Comparison of ENCODE assay signal across 2 cellular contexts in the genomic region with DNA sequence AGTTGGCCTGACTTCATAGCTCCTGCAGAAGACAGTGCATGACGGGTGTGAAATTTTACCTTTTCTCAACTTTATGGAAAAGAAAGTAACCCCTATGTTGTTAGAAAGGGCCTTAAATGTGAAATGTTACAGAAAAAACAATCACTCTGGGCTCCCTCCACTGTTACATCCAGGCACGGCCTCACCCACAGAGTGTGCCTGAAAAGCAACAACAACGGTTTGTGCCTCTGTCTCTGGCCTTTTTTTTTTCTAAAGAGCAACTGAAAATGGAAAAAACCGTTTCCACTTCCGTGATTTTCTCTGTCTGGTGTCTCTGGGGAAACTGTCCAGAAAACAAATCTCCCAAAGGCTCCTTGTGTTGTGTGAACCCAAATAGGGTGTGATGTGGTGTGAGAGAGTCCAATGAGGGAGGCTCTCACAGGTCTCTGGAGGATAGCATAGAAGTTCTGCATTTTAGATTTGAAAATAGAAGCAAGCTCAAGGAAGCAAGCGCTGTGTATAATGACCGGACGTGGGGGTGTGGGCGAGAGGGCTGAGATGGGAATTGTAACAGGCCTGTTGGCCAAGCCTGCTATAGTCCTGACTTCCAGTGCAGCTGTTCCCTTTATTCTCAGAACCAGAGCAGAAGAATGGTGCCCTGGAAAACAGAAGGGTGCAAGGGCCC.
TF ChIP-seq lines count a peak whose summit lies in the region.

No MANE protein-coding gene starts in this region.

TF ChIP-seq in GM23338, 12 proteins besides CTCF, POLR2A, EP300 and RAD21 (continues in another document):
- TF ChIP-seq CREB1 (CRISPR knock-in tag; IDR thresholded peaks at IDR 0.05; ENCODE audit: low read depth) (no peak), ZNF331 (CRISPR knock-in tag; IDR thresholded peaks at IDR 0.05; ENCODE audit: low read depth) (no peak), EZH2 (IDR thresholded peaks at IDR 0.05; ENCODE audit: low read depth, unreplicated experiment) (no peak), POLR2AphosphoS5 (IDR thresholded peaks at IDR 0.05; ENCODE audit: low read depth) (no peak), ZNF114 (CRISPR knock-in tag; IDR thresholded peaks at IDR 0.05) (no peak), EZH2phosphoT487 (IDR thresholded peaks at IDR 0.05; ENCODE audit: unreplicated experiment) (no peak)
- TF ChIP-seq, protein P1, sequence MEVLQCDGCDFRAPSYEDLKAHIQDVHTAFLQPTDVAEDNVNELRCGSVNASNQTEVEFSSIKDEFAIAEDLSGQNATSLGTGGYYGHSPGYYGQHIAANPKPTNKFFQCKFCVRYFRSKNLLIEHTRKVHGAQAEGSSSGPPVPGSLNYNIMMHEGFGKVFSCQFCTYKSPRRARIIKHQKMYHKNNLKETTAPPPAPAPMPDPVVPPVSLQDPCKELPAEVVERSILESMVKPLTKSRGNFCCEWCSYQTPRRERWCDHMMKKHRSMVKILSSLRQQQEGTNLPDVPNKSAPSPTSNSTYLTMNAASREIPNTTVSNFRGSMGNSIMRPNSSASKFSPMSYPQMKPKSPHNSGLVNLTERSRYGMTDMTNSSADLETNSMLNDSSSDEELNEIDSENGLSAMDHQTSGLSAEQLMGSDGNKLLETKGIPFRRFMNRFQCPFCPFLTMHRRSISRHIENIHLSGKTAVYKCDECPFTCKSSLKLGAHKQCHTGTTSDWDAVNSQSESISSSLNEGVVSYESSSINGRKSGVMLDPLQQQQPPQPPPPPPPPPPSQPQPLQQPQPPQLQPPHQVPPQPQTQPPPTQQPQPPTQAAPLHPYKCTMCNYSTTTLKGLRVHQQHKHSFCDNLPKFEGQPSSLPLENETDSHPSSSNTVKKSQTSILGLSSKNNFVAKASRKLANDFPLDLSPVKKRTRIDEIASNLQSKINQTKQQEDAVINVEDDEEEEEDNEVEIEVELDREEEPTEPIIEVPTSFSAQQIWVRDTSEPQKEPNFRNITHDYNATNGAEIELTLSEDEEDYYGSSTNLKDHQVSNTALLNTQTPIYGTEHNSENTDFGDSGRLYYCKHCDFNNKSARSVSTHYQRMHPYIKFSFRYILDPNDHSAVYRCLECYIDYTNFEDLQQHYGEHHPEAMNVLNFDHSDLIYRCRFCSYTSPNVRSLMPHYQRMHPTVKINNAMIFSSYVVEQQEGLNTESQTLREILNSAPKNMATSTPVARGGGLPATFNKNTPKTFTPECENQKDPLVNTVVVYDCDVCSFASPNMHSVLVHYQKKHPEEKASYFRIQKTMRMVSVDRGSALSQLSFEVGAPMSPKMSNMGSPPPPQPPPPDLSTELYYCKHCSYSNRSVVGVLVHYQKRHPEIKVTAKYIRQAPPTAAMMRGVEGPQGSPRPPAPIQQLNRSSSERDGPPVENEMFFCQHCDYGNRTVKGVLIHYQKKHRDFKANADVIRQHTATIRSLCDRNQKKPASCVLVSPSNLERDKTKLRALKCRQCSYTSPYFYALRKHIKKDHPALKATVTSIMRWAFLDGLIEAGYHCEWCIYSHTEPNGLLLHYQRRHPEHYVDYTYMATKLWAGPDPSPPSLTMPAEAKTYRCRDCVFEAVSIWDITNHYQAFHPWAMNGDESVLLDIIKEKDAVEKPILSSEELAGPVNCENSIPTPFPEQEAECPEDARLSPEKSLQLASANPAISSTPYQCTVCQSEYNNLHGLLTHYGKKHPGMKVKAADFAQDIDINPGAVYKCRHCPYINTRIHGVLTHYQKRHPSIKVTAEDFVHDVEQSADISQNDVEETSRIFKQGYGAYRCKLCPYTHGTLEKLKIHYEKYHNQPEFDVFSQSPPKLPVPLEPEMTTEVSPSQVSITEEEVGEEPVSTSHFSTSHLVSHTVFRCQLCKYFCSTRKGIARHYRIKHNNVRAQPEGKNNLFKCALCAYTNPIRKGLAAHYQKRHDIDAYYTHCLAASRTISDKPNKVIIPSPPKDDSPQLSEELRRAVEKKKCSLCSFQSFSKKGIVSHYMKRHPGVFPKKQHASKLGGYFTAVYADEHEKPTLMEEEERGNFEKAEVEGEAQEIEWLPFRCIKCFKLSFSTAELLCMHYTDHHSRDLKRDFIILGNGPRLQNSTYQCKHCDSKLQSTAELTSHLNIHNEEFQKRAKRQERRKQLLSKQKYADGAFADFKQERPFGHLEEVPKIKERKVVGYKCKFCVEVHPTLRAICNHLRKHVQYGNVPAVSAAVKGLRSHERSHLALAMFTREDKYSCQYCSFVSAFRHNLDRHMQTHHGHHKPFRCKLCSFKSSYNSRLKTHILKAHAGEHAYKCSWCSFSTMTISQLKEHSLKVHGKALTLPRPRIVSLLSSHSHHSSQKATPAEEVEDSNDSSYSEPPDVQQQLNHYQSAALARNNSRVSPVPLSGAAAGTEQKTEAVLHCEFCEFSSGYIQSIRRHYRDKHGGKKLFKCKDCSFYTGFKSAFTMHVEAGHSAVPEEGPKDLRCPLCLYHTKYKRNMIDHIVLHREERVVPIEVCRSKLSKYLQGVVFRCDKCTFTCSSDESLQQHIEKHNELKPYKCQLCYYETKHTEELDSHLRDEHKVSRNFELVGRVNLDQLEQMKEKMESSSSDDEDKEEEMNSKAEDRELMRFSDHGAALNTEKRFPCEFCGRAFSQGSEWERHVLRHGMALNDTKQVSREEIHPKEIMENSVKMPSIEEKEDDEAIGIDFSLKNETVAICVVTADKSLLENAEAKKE (CRISPR knock-in tag; IDR thresholded peaks at IDR 0.05), result no peak
- TF ChIP-seq, protein P2, sequence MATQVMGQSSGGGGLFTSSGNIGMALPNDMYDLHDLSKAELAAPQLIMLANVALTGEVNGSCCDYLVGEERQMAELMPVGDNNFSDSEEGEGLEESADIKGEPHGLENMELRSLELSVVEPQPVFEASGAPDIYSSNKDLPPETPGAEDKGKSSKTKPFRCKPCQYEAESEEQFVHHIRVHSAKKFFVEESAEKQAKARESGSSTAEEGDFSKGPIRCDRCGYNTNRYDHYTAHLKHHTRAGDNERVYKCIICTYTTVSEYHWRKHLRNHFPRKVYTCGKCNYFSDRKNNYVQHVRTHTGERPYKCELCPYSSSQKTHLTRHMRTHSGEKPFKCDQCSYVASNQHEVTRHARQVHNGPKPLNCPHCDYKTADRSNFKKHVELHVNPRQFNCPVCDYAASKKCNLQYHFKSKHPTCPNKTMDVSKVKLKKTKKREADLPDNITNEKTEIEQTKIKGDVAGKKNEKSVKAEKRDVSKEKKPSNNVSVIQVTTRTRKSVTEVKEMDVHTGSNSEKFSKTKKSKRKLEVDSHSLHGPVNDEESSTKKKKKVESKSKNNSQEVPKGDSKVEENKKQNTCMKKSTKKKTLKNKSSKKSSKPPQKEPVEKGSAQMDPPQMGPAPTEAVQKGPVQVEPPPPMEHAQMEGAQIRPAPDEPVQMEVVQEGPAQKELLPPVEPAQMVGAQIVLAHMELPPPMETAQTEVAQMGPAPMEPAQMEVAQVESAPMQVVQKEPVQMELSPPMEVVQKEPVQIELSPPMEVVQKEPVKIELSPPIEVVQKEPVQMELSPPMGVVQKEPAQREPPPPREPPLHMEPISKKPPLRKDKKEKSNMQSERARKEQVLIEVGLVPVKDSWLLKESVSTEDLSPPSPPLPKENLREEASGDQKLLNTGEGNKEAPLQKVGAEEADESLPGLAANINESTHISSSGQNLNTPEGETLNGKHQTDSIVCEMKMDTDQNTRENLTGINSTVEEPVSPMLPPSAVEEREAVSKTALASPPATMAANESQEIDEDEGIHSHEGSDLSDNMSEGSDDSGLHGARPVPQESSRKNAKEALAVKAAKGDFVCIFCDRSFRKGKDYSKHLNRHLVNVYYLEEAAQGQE (IDR thresholded peaks at IDR 0.05; ENCODE audit: unreplicated experiment), result no peak

TF ChIP-seq in GM12878, 131 proteins besides CTCF, POLR2A, EP300 and RAD21:
- TF ChIP-seq GABPA (IDR thresholded peaks at IDR 0.05; ENCODE audit: low read depth), result no peak
- TF ChIP-seq, protein P3, sequence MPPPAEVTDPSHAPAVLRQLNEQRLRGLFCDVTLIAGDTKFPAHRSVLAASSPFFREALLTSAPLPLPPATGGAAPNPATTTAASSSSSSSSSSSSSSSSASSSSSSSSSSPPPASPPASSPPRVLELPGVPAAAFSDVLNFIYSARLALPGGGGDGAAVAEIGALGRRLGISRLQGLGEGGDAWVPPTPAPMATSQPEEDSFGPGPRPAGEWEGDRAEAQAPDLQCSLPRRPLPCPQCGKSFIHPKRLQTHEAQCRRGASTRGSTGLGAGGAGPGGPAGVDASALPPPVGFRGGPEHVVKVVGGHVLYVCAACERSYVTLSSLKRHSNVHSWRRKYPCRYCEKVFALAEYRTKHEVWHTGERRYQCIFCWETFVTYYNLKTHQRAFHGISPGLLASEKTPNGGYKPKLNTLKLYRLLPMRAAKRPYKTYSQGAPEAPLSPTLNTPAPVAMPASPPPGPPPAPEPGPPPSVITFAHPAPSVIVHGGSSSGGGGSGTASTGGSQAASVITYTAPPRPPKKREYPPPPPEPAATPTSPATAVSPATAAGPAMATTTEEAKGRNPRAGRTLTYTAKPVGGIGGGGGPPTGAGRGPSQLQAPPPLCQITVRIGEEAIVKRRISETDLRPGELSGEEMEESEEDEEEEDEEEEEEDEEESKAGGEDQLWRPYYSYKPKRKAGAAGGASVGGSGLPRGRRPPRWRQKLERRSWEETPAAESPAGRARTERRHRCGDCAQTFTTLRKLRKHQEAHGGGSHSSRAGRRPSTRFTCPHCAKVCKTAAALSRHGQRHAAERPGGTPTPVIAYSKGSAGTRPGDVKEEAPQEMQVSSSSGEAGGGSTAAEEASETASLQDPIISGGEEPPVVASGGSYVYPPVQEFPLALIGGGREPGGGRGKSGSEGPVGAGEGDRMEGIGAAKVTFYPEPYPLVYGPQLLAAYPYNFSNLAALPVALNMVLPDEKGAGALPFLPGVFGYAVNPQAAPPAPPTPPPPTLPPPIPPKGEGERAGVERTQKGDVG (CRISPR knock-in tag; IDR thresholded peaks at IDR 0.05), result no peak
- no peak for TF ChIP-seq TCF12 (IDR thresholded peaks at IDR 0.05; ENCODE audit: low read depth, low read length)
- TF ChIP-seq, protein P4, sequence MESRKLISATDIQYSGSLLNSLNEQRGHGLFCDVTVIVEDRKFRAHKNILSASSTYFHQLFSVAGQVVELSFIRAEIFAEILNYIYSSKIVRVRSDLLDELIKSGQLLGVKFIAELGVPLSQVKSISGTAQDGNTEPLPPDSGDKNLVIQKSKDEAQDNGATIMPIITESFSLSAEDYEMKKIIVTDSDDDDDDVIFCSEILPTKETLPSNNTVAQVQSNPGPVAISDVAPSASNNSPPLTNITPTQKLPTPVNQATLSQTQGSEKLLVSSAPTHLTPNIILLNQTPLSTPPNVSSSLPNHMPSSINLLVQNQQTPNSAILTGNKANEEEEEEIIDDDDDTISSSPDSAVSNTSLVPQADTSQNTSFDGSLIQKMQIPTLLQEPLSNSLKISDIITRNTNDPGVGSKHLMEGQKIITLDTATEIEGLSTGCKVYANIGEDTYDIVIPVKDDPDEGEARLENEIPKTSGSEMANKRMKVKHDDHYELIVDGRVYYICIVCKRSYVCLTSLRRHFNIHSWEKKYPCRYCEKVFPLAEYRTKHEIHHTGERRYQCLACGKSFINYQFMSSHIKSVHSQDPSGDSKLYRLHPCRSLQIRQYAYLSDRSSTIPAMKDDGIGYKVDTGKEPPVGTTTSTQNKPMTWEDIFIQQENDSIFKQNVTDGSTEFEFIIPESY (IDR thresholded peaks at IDR 0.05), result no peak
- TF ChIP-seq ZNF384 (IDR thresholded peaks at IDR 0.05; ENCODE audit: borderline replicate concordance, low read depth, low read length), result peak; percentile 36; the same call in 1 of the 2 replicates
- TF ChIP-seq MEF2B (IDR thresholded peaks at IDR 0.05; ENCODE audit: partially characterized antibody, poor library complexity, severe bottlenecking), result peak; percentile 68
